In the genomic region with DNA sequence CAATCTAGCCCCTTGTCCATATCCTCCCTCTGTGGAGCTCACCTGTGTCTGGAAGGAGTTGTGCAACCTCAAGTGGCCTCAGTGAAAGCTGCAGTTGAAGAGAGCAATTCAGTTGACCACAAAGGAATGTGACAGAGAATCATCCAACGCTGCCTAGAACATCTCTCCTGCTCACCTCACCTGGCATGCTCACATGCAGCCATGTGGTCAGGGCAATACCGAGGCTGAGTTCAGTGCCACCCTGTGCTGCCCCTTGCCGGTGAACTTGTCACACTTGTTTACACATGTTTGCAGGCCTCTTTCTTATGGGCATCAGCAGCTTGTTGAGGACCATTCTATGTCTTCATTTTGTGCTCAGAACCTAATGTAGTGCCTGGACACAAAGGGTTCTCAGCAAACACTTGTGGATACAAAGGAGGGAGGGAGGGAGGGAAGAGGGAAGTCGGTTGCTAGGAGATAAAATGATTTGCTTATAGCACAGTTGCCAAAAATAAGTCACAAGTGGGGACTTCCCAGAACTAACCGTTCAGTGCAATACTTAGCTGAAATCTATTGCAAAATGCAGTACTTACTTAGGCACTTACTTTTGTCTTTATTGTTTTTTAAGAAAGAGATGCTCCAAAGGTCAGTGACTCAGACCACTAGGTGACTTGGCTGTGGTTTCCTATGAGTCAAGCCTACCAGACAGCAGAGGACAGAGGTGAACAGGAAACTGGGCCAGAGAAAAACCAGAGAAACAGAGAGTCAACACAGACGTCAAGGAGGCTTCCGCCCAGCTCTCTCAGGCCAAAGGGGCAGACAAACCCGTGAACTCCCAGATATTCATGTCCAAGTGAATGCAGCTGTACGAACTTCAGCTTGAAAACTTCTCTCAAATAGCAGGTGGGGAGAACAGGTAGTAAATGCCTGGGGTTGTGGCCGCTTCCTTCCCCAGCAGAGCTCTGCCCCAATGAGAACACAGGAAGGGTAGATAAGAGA, we compare ENCODE assay signal across 8 cellular contexts.
DNase-seq lines count a peak whose midpoint lies in the region; ATAC-seq and TF ChIP-seq lines count a peak whose summit lies in the region.

No MANE protein-coding gene starts in this region.

- H3K79me2 ChIP-seq in OCI-LY7 (ENCODE audit: insufficient read depth, low read depth, low read length): no peaks in the 10 kb centered on the region

- H2AFZ ChIP-seq in OCI-LY7 (ENCODE audit: low read length): peak overlapping the region; percentile 99

- no peak for TF ChIP-seq CTCF in OCI-LY7 (conservative IDR thresholded peaks at IDR 0.05; ENCODE audit: low read length)
- TF ChIP-seq CTCF in choroid plexus epithelial cell (conservative IDR thresholded peaks at IDR 0.05; ENCODE audit: low read depth, low read length): peak; percentile 28
- peak in 1 of 5 experiments; percentile 20 for TF ChIP-seq CTCF in tibial nerve (IDR thresholded peaks at IDR 0.05)

- no peaks in the 10 kb centered on the region for H3K27me3 ChIP-seq in tibial nerve

- no peak for TF ChIP-seq POLR2A in tibial nerve (IDR thresholded peaks at IDR 0.05)

- peak overlapping the region; percentile 64 for H3K4me2 ChIP-seq in OCI-LY7 (ENCODE audit: low read length)

- H3K4me3 ChIP-seq in OCI-LY7 (ENCODE audit: low read depth, low read length, poor library complexity, severe bottlenecking): peak overlapping the region; percentile 43
- no peak overlapping the region for H3K4me3 ChIP-seq in choroid plexus epithelial cell (ENCODE audit: low read depth, low read length)
- H3K4me3 ChIP-seq in tibial nerve: no peak overlapping the region

- BruUV-seq in OCI-LY7 (replicated peaks; lab: Mats Ljungman, UMichigan): no TSS peak

- peak; percentile 92 to 98 for TF ChIP-seq EP300 in tibial nerve (IDR thresholded peaks at IDR 0.05)

- H3K9me3 ChIP-seq in OCI-LY7 (ENCODE audit: low read length): no peaks in the 10 kb centered on the region
- no peaks in the 10 kb centered on the region for H3K9me3 ChIP-seq in tibial nerve

- H3K27ac ChIP-seq in OCI-LY7 (ENCODE audit: low read depth, low read length, poor library complexity, severe bottlenecking) (peak overlapping the region; percentile 69), tibial nerve (peak overlapping the region in 3 of 4 donors; percentile 58 to 73 (median 61))

- POLR2A ChIA-PET in OCI-LY7 (lab: Charles Lee): interaction anchor here (0.6 kb wide), 1 partner anchor 630 kb away, joined by 4 read pairs; no protein-coding TSS in a partner anchor

- no peaks in the 10 kb centered on the region for H3K9me2 ChIP-seq in OCI-LY7 (ENCODE audit: insufficient read depth, low read length)

- H4K20me1 ChIP-seq in OCI-LY7 (ENCODE audit: insufficient read depth, low read length): no peaks in the 10 kb centered on the region

- H3K36me3 ChIP-seq in OCI-LY7 (ENCODE audit: insufficient read depth, low read length) (no peaks in the 10 kb centered on the region), tibial nerve (no peaks in the 10 kb centered on the region)

- 27 to 32% methylated on average over 10 of the region's 10 CpGs for WGBS in tibial nerve, 2 donors

- ATAC-seq in GM19395 (IDR thresholded peaks at IDR 0.05; ENCODE audit: unreplicated experiment): peak; percentile 98
- peak; percentile 96 for ATAC-seq in HG03439 (IDR thresholded peaks at IDR 0.05; ENCODE audit: unreplicated experiment)

- DNase-seq in DMS79 (lab: John Stamatoyannopoulos, UW) (peak; percentile 80), OCI-LY7 (ENCODE audit: low spot score) (peak; percentile 57), choroid plexus epithelial cell (ENCODE audit: low read depth) (peak; percentile 100), lung microvascular endothelial cell (ENCODE audit: low read depth in 2 of 2) (peak; percentile 93 to 99), tibial nerve (ENCODE audit: low spot score in 2 of 2) (peak; percentile 64 to 88), NCI-H128 (lab: John Stamatoyannopoulos, UW; ENCODE audit: unreplicated experiment) (no peak)

- H3K4me1 ChIP-seq in OCI-LY7 (ENCODE audit: insufficient read depth, low read length, poor library complexity, severe bottlenecking): peaks cover 30% of the 10 kb centered on the region
- peaks cover 0 to 38% (median 24%) of the 10 kb centered on the region in 4 donors for H3K4me1 ChIP-seq in tibial nerve

- CTCF ChIA-PET in OCI-LY7 (lab: Charles Lee; ENCODE audit: unreplicated experiment): no interaction called here

- intact Hi-C loops in OCI-LY7 (cut with micrococcal nuclease; ENCODE audit: unreplicated experiment): no loop called here
